Comparison of ENCODE assay signal across 8 cellular contexts in genomic region chr16:31033709-31034492, GRCh38. TPM values are rescaled to one million over a fixed set of nuclear protein-coding genes. Genes with fewer than 3 reads are reported as not detected.
DNase-seq lines count a peak whose midpoint lies in the region; ATAC-seq, FAIRE-seq and TF ChIP-seq lines count a peak whose summit lies in the region.

No MANE protein-coding gene starts in this region.

- H3K36me3 Mint-ChIP-seq in natural killer cell, result no peaks in the 10 kb centered on the region
- H3K36me3 Mint-ChIP-seq in stimulated activated naive B cell treated with anti-CD40 and anti-IgM and Interleukin-4, amounts not matched to agents 10 μg/mL and 1 μg/mL and 100 μg/mL, for 72 hours, result peaks cover 34 to 37% of the 10 kb centered on the region in 2 donors

- DNase-seq in DMS114 treated with DMSO at 0.1 percent for 48 hours (lab: John Stamatoyannopoulos, UW; ENCODE audit: unreplicated experiment) (peak; percentile 78), KG1 (lab: John Stamatoyannopoulos, UW) (peak; percentile 80), RCC 7860 (ENCODE audit: low spot score) (peak; percentile 61), fibroblast of mammary gland (ENCODE audit: low read depth) (peak; percentile 75), natural killer cell (peak; percentile 83)
- DNase-seq in activated T-helper 1 cell treated with anti-CD3 and anti-CD28 coated beads, Interleukin-2, amount 50 U/mL, for 16 hours (ENCODE audit: low read depth in 1 of 2, low spot score in 1 of 2), result peak; percentile 74
- peak; percentile 78 for DNase-seq in stimulated activated naive B cell treated with anti-CD40 and anti-IgM and Interleukin-4, amounts not matched to agents 10 μg/mL and 1 μg/mL and 100 μg/mL, for 72 hours

- intact Hi-C loops in natural killer cell (cut with micrococcal nuclease), result loop anchor here (1.0 to 5.0 kb wide), 4 partner anchors 39 to 425 kb away; partner anchors contain the start of genes ARMC5, FBXL19 and VKORC1

- H3K4me1 Mint-ChIP-seq in natural killer cell, result peaks cover 36 to 37% of the 10 kb centered on the region in 2 donors
- H3K4me1 Mint-ChIP-seq in stimulated activated naive B cell treated with anti-CD40 and anti-IgM and Interleukin-4, amounts not matched to agents 10 μg/mL and 1 μg/mL and 100 μg/mL, for 72 hours, result peaks cover 17 to 42% of the 10 kb centered on the region in 2 donors

- H3K4me3 Mint-ChIP-seq in natural killer cell, result peak overlapping the region; percentile 99
- H3K4me3 Mint-ChIP-seq in stimulated activated naive B cell treated with anti-CD40 and anti-IgM and Interleukin-4, amounts not matched to agents 10 μg/mL and 1 μg/mL and 100 μg/mL, for 72 hours, result peak overlapping the region; percentile 87 to 100

- H3K27ac Mint-ChIP-seq in natural killer cell, result peak overlapping the region; percentile 95 to 99
- H3K27ac Mint-ChIP-seq in stimulated activated naive B cell treated with anti-CD40 and anti-IgM and Interleukin-4, amounts not matched to agents 10 μg/mL and 1 μg/mL and 100 μg/mL, for 72 hours, result peak overlapping the region; percentile 91

- peak overlapping the region; percentile 99 for H3K4me3 ChIP-seq in fibroblast of mammary gland (ENCODE audit: control insufficient read depth, low read depth, low read length)

- FAIRE-seq in RCC 7860 (lab: Jason Lieb, UNC), result no peak

- ATAC-seq in GM21529 (IDR thresholded peaks at IDR 0.05; ENCODE audit: unreplicated experiment) (peak; percentile 44), natural killer cell (peak; percentile 47 to 60 (median 49))
- peak; percentile 41 to 50 for ATAC-seq in stimulated activated naive B cell treated with anti-CD40 and anti-IgM and Interleukin-4, amounts not matched to agents 10 μg/mL and 1 μg/mL and 100 μg/mL, for 72 hours (replicated peaks)

- TF ChIP-seq CTCF in fibroblast of mammary gland (conservative IDR thresholded peaks at IDR 0.05; ENCODE audit: control insufficient read depth, insufficient read depth, low read depth, low read length) (no peak), natural killer cell (IDR thresholded peaks at IDR 0.05) (no peak)

- H3K9me3 Mint-ChIP-seq in natural killer cell, result no peaks in the 10 kb centered on the region
- H3K9me3 Mint-ChIP-seq in stimulated activated naive B cell treated with anti-CD40 and anti-IgM and Interleukin-4, amounts not matched to agents 10 μg/mL and 1 μg/mL and 100 μg/mL, for 72 hours, result no peaks in the 10 kb centered on the region

- no peaks in the 10 kb centered on the region for H3K27me3 Mint-ChIP-seq in natural killer cell (ENCODE audit: low read depth in 2 of 2)
- H3K27me3 Mint-ChIP-seq in stimulated activated naive B cell treated with anti-CD40 and anti-IgM and Interleukin-4, amounts not matched to agents 10 μg/mL and 1 μg/mL and 100 μg/mL, for 72 hours, result no peaks in the 10 kb centered on the region

RNA-seq across cellular contexts. Expression of gene STX4, which starts 0.5 kb away (rescaled TPM):
- 100 to 1,000 TPM; 128 to 145 (median 133) TPM for total RNA-seq in natural killer cell

RNA-seq across cellular contexts. Expression of gene STX1B, which starts 23.5 kb away (rescaled TPM):
- 1 to 10 TPM in 1 of 3 donors, under 1 TPM in 2; 0.14 to 1.6 (median 0.32) TPM for total RNA-seq in natural killer cell

RNA-seq across cellular contexts. Expression of gene ZNF668, which starts 40.1 kb away (rescaled TPM):
- 10 to 100 TPM; 11.0 to 27.4 (median 22.6) TPM for total RNA-seq in natural killer cell

RNA-seq across cellular contexts. Expression of gene ZNF646, which starts 40.3 kb away (rescaled TPM):
- total RNA-seq in natural killer cell, result 10 to 100 TPM; 22.0 to 31.1 (median 30.1) TPM

RNA-seq across cellular contexts. Expression of gene HSD3B7, which starts 48.9 kb away (rescaled TPM):
- total RNA-seq in natural killer cell, result 1 to 10 TPM in 1 of 3 donors, under 1 TPM in 2; 0.26 to 2.1 (median 0.39) TPM

Comparison
In these comparisons a context has a peak if more than half of its experiments do, and no peak if none do; other contexts are left out.
1. Peak in every context shown above with its lines: DNase-seq, ATAC-seq and H3K4me3 ChIP-seq.